Comparison of ENCODE assay signal across 13 cellular contexts in genomic region chr2:241970711-241971110, GRCh38.
"Had no signal": no experiment of that assay in that cellular context is flagged by ENCODE, and none has a peak within 500 bp of the region (broad histone marks: within the 10 kb centered on the region; RNA-seq: fewer than 3 reads in every experiment).

No MANE protein-coding gene starts in this region.

- DNase-seq: effector memory CD8-positive, alpha-beta T cell; gastrocnemius medialis; islet precursor cell; mammary epithelial cell; naive thymus-derived CD8-positive, alpha-beta T cell; sigmoid colon; stimulated activated CD4-positive, alpha-beta T cell treated with anti-CD3 and anti-CD28 coated beads, Interleukin-2, amount 100 ng/mL, for 24 hours; stimulated activated naive CD4-positive, alpha-beta T cell treated with Interleukin-2 at 50 U/mL for 16 hours; trophoblast cell had no signal

- H3K4me3 ChIP-seq: esophagus muscularis mucosa, gastrocnemius medialis, sigmoid colon, skin epidermis had no signal

- ATAC-seq: effector memory CD8-positive, alpha-beta T cell; gastrocnemius medialis; left lobe of liver; naive thymus-derived CD8-positive, alpha-beta T cell had no signal

- H3K27me3 ChIP-seq: esophagus muscularis mucosa, gastrocnemius medialis, sigmoid colon had no signal

- H3K36me3 ChIP-seq: gastrocnemius medialis had no signal

- H3K9me3 ChIP-seq: esophagus muscularis mucosa, gastrocnemius medialis, sigmoid colon had no signal

- H3K27ac ChIP-seq: epithelial cell of prostate, esophagus muscularis mucosa, gastrocnemius medialis, sigmoid colon, skin epidermis had no signal

- H3K4me1 ChIP-seq: gastrocnemius medialis had no signal
